Comparison of ENCODE assay signal across 23 cellular contexts in genomic region chrX:41707218-41707617, GRCh38. TPM values are rescaled to one million over a fixed set of nuclear protein-coding genes. Genes with fewer than 3 reads are reported as not detected.
"Had no signal": no experiment of that assay in that cellular context is flagged by ENCODE, and none has a peak within 500 bp of the region (broad histone marks: within the 10 kb centered on the region; RNA-seq: fewer than 3 reads in every experiment).

No MANE protein-coding gene starts in this region.

- ATAC-seq: left lobe of liver, right lobe of liver had no signal

- H3K27ac Mint-ChIP-seq: activated CD4-positive, alpha-beta T cell treated with anti-CD3 and anti-CD28 coated beads, Interleukin-2, amount 10 ng/mL, durations not matched to agents 7 days and 5 days; activated naive CD4-positive, alpha-beta T cell treated with anti-CD3 and anti-CD28 coated beads for 36 hours; activated T-helper 2 cell treated with anti-CD3 and anti-CD28 coated beads, Interferon-gamma antibody, Interleukin-2, Interleukin-4, amounts not matched to agents 10 μg/mL and 5 μg/mL and 100 μg/mL, durations not matched to agents 14 hours and 24 hours and 36 hours; nephron had no signal

- H3K27me3 Mint-ChIP-seq: activated CD4-positive, alpha-beta T cell treated with anti-CD3 and anti-CD28 coated beads, Interleukin-2, amount 10 ng/mL, durations not matched to agents 7 days and 5 days; stimulated activated naive CD8-positive, alpha-beta T cell treated with anti-CD3 and anti-CD28 coated beads, Interleukin-15, Interleukin-2, amounts not matched to agents 100 ng/mL and 50 ng/mL, for 24 hours had no signal

- H3K4me1 ChIP-seq: colonic mucosa, esophagus muscularis mucosa, right lobe of liver, testis had no signal

- H3K27me3 ChIP-seq: colonic mucosa, esophagus muscularis mucosa, hepatocyte, right lobe of liver, testis, upper lobe of left lung had no signal

- H3K4me2 ChIP-seq: hepatocyte, smooth muscle cell had no signal

- H3K4me3 Mint-ChIP-seq: activated CD4-positive, alpha-beta T cell treated with anti-CD3 and anti-CD28 coated beads, Interleukin-2, amount 10 ng/mL, durations not matched to agents 7 days and 5 days; activated naive CD4-positive, alpha-beta T cell treated with anti-CD3 and anti-CD28 coated beads for 36 hours; nephron; stimulated activated naive CD8-positive, alpha-beta T cell treated with anti-CD3 and anti-CD28 coated beads, Interleukin-15, Interleukin-2, amounts not matched to agents 100 ng/mL and 50 ng/mL, for 24 hours had no signal

- H3K36me3 ChIP-seq: colonic mucosa, esophagus muscularis mucosa, right lobe of liver, upper lobe of left lung had no signal

- H3K79me2 ChIP-seq: hepatocyte had no signal

- H3K27ac ChIP-seq: colonic mucosa, esophagus muscularis mucosa, hepatocyte, right lobe of liver, testis, upper lobe of left lung had no signal

- H2AFZ ChIP-seq: hepatocyte had no signal

- DNase-seq: activated CD4-positive, alpha-beta T cell treated with anti-CD3 and anti-CD28 coated beads, Interleukin-2, amount 10 ng/mL, durations not matched to agents 7 days and 5 days; activated naive CD4-positive, alpha-beta T cell treated with anti-CD3 and anti-CD28 coated beads for 36 hours; amniotic stem cell; caudate nucleus; colonic mucosa; occipital lobe; right lobe of liver; stimulated activated CD4-positive, alpha-beta T cell treated with anti-CD3 and anti-CD28 coated beads, Interleukin-4, amount 100 ng/mL, for 4 hours; stimulated activated CD8-positive, alpha-beta memory T cell treated with anti-CD3 and anti-CD28 coated beads, Interleukin-4, amount 100 ng/mL, for 48 hours; T-helper 2 cell; testis; upper lobe of left lung had no signal

- H3K4me3 ChIP-seq: colonic mucosa, esophagus muscularis mucosa, hepatocyte, right lobe of liver, smooth muscle cell, testis, upper lobe of left lung had no signal

- H3K9me3 ChIP-seq: colonic mucosa, esophagus muscularis mucosa, right lobe of liver, testis, upper lobe of left lung had no signal

- H3K4me1 Mint-ChIP-seq: nephron had no signal

- H3K9me3 Mint-ChIP-seq: activated CD4-positive, alpha-beta T cell treated with anti-CD3 and anti-CD28 coated beads, Interleukin-2, amount 10 ng/mL, durations not matched to agents 7 days and 5 days; activated naive CD4-positive, alpha-beta T cell treated with anti-CD3 and anti-CD28 coated beads for 36 hours; activated T-helper 2 cell treated with anti-CD3 and anti-CD28 coated beads, Interferon-gamma antibody, Interleukin-2, Interleukin-4, amounts not matched to agents 10 μg/mL and 5 μg/mL and 100 μg/mL, durations not matched to agents 14 hours and 24 hours and 36 hours; nephron; stimulated activated naive CD8-positive, alpha-beta T cell treated with anti-CD3 and anti-CD28 coated beads, Interleukin-15, Interleukin-2, amounts not matched to agents 100 ng/mL and 50 ng/mL, for 24 hours had no signal

RNA-seq across cellular contexts. Expression of gene GPR82, which starts 16.8 kb away (rescaled TPM):
- total RNA-seq: activated CD4-positive, alpha-beta T cell treated with anti-CD3 and anti-CD28 coated beads, Interleukin-2, amount 10 ng/mL, durations not matched to agents 7 days and 5 days; activated naive CD4-positive, alpha-beta T cell treated with anti-CD3 and anti-CD28 coated beads for 36 hours; glomerular endothelial cell; lung microvascular endothelial cell; occipital lobe; pulmonary artery endothelial cell; smooth muscle cell had no signal
- polyA plus RNA-seq: keratinocyte had no signal

RNA-seq across cellular contexts. Expression of gene GPR34, which starts 18.4 kb away (rescaled TPM):
- total RNA-seq: activated naive CD4-positive, alpha-beta T cell treated with anti-CD3 and anti-CD28 coated beads for 36 hours; activated T-helper 2 cell treated with anti-CD3 and anti-CD28 coated beads, Interferon-gamma antibody, Interleukin-2, Interleukin-4, amounts not matched to agents 10 μg/mL and 5 μg/mL and 100 μg/mL, durations not matched to agents 14 hours and 24 hours and 36 hours; glomerular endothelial cell; lung microvascular endothelial cell; pulmonary artery endothelial cell had no signal
- polyA plus RNA-seq: keratinocyte had no signal
